Comparison of ENCODE assay signal across 29 cellular contexts in genomic region chr1:30172757-30173156, GRCh38.
"Had no signal": no experiment of that assay in that cellular context is flagged by ENCODE, and none has a peak within 500 bp of the region (broad histone marks: within the 10 kb centered on the region; RNA-seq: fewer than 3 reads in every experiment).

No MANE protein-coding gene starts in this region.

- H3K4me1 Mint-ChIP-seq: central memory CD8-positive, alpha-beta T cell; memory B cell; mesothelial cell of epicardium; naive B cell; stimulated activated naive B cell treated with anti-CD40 and anti-IgM and Interleukin-4, amounts not matched to agents 10 μg/mL and 1 μg/mL and 100 μg/mL, for 72 hours had no signal

- ATAC-seq: effector memory CD8-positive, alpha-beta T cell; gastrocnemius medialis; heart left ventricle; left lobe of liver; mucosa of descending colon; natural killer cell treated with Interleukin-12 subunit alpha and Interleukin-12 subunit beta and Interleukin-15 and Interleukin-18, amount 100 ng/mL, for 72 hours; stimulated activated naive B cell treated with anti-CD40 and anti-IgM and Interleukin-4, amounts not matched to agents 10 μg/mL and 1 μg/mL and 100 μg/mL, for 72 hours had no signal

- H3K27me3 ChIP-seq: right atrium auricular region, sigmoid colon, suprapubic skin had no signal

- H3K4me2 ChIP-seq: hepatocyte had no signal

- H3K9me3 ChIP-seq: gastrocnemius medialis, mucosa of descending colon, neutrophil, right atrium auricular region, sigmoid colon, suprapubic skin, transverse colon had no signal

- H3K4me1 ChIP-seq: gastrocnemius medialis, parathyroid adenoma, right atrium auricular region, sigmoid colon, spleen, suprapubic skin, transverse colon had no signal

- H3K4me3 ChIP-seq: coronary artery, gastrocnemius medialis, heart left ventricle, hepatocyte, lung, mucosa of descending colon, right atrium auricular region, sigmoid colon, skin epidermis, spleen, suprapubic skin, transverse colon had no signal

- H3K27ac ChIP-seq: coronary artery, gastrocnemius medialis, heart left ventricle, hepatocyte, neutrophil, parathyroid adenoma, right atrium auricular region, sigmoid colon, skin epidermis, spleen, suprapubic skin, transverse colon had no signal

- H3K27ac Mint-ChIP-seq: effector memory CD8-positive, alpha-beta T cell; memory B cell; mesothelial cell of epicardium; naive B cell; natural killer cell treated with Interleukin-12 subunit alpha and Interleukin-12 subunit beta and Interleukin-15 and Interleukin-18, amount 100 ng/mL, for 72 hours; progenitor cell of endocrine pancreas; stimulated activated naive B cell treated with anti-CD40 and anti-IgM and Interleukin-4, amounts not matched to agents 10 μg/mL and 1 μg/mL and 100 μg/mL, for 72 hours; stimulated activated naive CD8-positive, alpha-beta T cell treated with anti-CD3 and anti-CD28 coated beads, Interleukin-15, Interleukin-2, amounts not matched to agents 100 ng/mL and 50 ng/mL, for 24 hours had no signal

- H2AFZ ChIP-seq: hepatocyte, parathyroid adenoma had no signal

- H3K36me3 ChIP-seq: gastrocnemius medialis, heart left ventricle, neutrophil, right atrium auricular region, sigmoid colon, spleen, suprapubic skin, transverse colon had no signal

- H3K79me2 ChIP-seq: hepatocyte, parathyroid adenoma had no signal

- H3K4me3 Mint-ChIP-seq: central memory CD8-positive, alpha-beta T cell; effector memory CD8-positive, alpha-beta T cell; memory B cell; mesothelial cell of epicardium; naive B cell; natural killer cell treated with Interleukin-12 subunit alpha and Interleukin-12 subunit beta and Interleukin-15 and Interleukin-18, amount 100 ng/mL, for 72 hours; neural crest cell; stimulated activated naive B cell treated with anti-CD40 and anti-IgM and Interleukin-4, amounts not matched to agents 10 μg/mL and 1 μg/mL and 100 μg/mL, for 72 hours; stimulated activated naive CD8-positive, alpha-beta T cell treated with anti-CD3 and anti-CD28 coated beads, Interleukin-15, Interleukin-2, amounts not matched to agents 100 ng/mL and 50 ng/mL, for 24 hours had no signal

- H3K9ac ChIP-seq: parathyroid adenoma had no signal

- H3K9me3 Mint-ChIP-seq: central memory CD8-positive, alpha-beta T cell; effector memory CD8-positive, alpha-beta T cell; natural killer cell treated with Interleukin-12 subunit alpha and Interleukin-12 subunit beta and Interleukin-15 and Interleukin-18, amount 100 ng/mL, for 72 hours; neural crest cell; stimulated activated naive CD8-positive, alpha-beta T cell treated with anti-CD3 and anti-CD28 coated beads, Interleukin-15, Interleukin-2, amounts not matched to agents 100 ng/mL and 50 ng/mL, for 24 hours had no signal

- H3K36me3 Mint-ChIP-seq: memory B cell; mesothelial cell of epicardium; naive B cell; natural killer cell treated with Interleukin-12 subunit alpha and Interleukin-12 subunit beta and Interleukin-15 and Interleukin-18, amount 100 ng/mL, for 72 hours; stimulated activated naive B cell treated with anti-CD40 and anti-IgM and Interleukin-4, amounts not matched to agents 10 μg/mL and 1 μg/mL and 100 μg/mL, for 72 hours had no signal

- H3K27me3 Mint-ChIP-seq: progenitor cell of endocrine pancreas had no signal

- DNase-seq: dermis blood vessel endothelial cell; effector memory CD8-positive, alpha-beta T cell; foreskin fibroblast; gastrocnemius medialis; heart left ventricle; kidney; mucosa of descending colon; naive B cell; sigmoid colon; spleen; stimulated activated CD4-positive, alpha-beta T cell treated with anti-CD3 and anti-CD28 coated beads, Interleukin-4, amount 100 ng/mL, for 4 hours; stimulated activated naive B cell treated with anti-CD40 and anti-IgM and Interleukin-4, amounts not matched to agents 10 μg/mL and 1 μg/mL and 100 μg/mL, for 72 hours; transverse colon had no signal
